Comparison of ENCODE assay signal across 24 cellular contexts in the genomic region with DNA sequence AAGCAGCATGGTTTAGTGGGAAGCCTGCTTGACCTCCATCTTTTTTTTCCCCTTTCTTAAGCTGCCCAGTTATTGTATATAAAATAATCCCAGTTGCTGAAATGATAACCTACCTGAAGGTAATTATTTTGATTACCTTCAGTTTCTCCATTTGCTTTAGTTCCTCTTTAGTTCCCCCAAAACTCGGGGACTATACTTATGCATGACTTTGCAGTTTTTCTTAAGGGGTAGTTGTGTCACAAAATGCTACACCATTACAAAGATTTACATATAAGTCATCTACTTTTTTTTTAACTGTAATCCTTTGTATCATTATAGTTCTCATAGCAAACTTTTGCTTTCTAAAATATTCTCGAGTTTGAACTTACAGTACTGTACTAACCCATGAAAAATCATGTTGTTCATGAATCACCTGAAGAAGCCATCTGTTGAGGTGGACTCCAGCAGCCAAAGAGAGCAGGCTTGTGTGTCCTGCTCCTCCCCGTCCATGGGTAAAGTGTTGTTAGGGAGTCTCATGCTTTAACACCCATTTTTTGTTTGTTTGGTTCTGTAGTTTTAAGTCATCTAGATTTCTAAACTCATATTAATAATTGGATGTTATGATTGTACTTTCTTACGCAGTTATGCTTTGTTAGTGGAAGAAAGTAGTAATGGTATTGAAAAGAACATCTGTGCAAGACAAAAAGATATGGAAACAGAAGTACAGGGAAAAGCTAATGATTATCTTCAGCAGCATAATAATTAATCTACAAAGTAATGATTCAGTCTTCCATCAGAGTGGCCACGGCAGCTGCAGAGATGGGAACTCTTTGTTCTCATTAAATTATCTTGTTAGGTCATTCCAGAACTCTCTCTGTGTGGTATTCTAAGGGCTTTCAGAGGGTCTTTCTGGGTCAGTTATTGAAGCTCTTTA.
"Had no signal": no experiment of that assay in that cellular context is flagged by ENCODE, and none has a peak within 500 bp of the region (broad histone marks: within the 10 kb centered on the region; RNA-seq: fewer than 3 reads in every experiment).

No MANE protein-coding gene starts in this region.

- H3K27ac ChIP-seq: adrenal gland, ascending aorta, lower lobe of right lung, neural progenitor cell, tibial artery had no signal

- H3K4me3 Mint-ChIP-seq: activated naive CD8-positive, alpha-beta T cell; activated T-cell treated with anti-CD3 and anti-CD28 coated beads, Interleukin-2, amount 50 U/mL, for 4 hours; naive B cell; neural progenitor cell; stimulated activated naive CD8-positive, alpha-beta T cell treated with anti-CD3 and anti-CD28 coated beads, Interleukin-15, Interleukin-2, amounts not matched to agents 100 ng/mL and 50 ng/mL, for 24 hours; T-cell; T-helper 2 cell treated with Interferon-gamma antibody and Interleukin-4, amounts not matched to agents 5 μg/mL and 100 μg/mL, for 36 hours had no signal

- H3K9me3 Mint-ChIP-seq: activated T-cell treated with anti-CD3 and anti-CD28 coated beads, Interleukin-2, amount 50 U/mL, for 4 hours; activated T-helper 2 cell treated with anti-CD3 and anti-CD28 coated beads, Interferon-gamma antibody, Interleukin-2, Interleukin-4, amounts not matched to agents 10 μg/mL and 5 μg/mL and 100 μg/mL, durations not matched to agents 14 hours and 24 hours and 36 hours; naive B cell; neural progenitor cell; stimulated activated naive CD8-positive, alpha-beta T cell treated with anti-CD3 and anti-CD28 coated beads, Interleukin-15, Interleukin-2, amounts not matched to agents 100 ng/mL and 50 ng/mL, for 24 hours; T-cell; T-helper 2 cell treated with Interferon-gamma antibody and Interleukin-4, amounts not matched to agents 5 μg/mL and 100 μg/mL, for 36 hours had no signal

- H3K27me3 Mint-ChIP-seq: activated naive CD8-positive, alpha-beta T cell; naive B cell; stimulated activated naive CD8-positive, alpha-beta T cell treated with anti-CD3 and anti-CD28 coated beads, Interleukin-15, Interleukin-2, amounts not matched to agents 100 ng/mL and 50 ng/mL, for 24 hours; T-cell had no signal

- H3K4me3 ChIP-seq: adrenal gland, ascending aorta, lower lobe of right lung, neural progenitor cell, tibial artery had no signal

- ATAC-seq: activated T-cell treated with anti-CD3 and anti-CD28 coated beads, Interleukin-2, amount 50 U/mL, for 4 hours; esophagus mucosa; lower lobe of right lung; T-cell had no signal

- H3K27me3 ChIP-seq: adrenal gland, ascending aorta, neural progenitor cell, tibial artery had no signal

- H3K27ac Mint-ChIP-seq: activated naive CD8-positive, alpha-beta T cell; activated T-helper 2 cell treated with anti-CD3 and anti-CD28 coated beads, Interferon-gamma antibody, Interleukin-2, Interleukin-4, amounts not matched to agents 10 μg/mL and 5 μg/mL and 100 μg/mL, durations not matched to agents 14 hours and 24 hours and 36 hours; neural progenitor cell; stimulated activated naive CD8-positive, alpha-beta T cell treated with anti-CD3 and anti-CD28 coated beads, Interleukin-15, Interleukin-2, amounts not matched to agents 100 ng/mL and 50 ng/mL, for 24 hours; T-cell; T-helper 2 cell treated with Interferon-gamma antibody and Interleukin-4, amounts not matched to agents 5 μg/mL and 100 μg/mL, for 36 hours had no signal

- DNase-seq: activated CD4-positive, alpha-beta T cell treated with anti-CD3 and anti-CD28 coated beads for 1 hour; activated CD4-positive, alpha-beta T cell treated with anti-CD3 and anti-CD28 coated beads, Interleukin-2, amount 50 U/mL, for 1 hour; activated CD8-positive, alpha-beta memory T cell treated with anti-CD3 and anti-CD28 coated beads, Interleukin-2, amount 50 U/mL, for 48 hours; activated naive CD4-positive, alpha-beta T cell; activated T-cell treated with anti-CD3 and anti-CD28 coated beads, Interleukin-2, amount 50 U/mL, for 4 hours; adrenal gland; central memory CD4-positive, alpha-beta T cell; dermis blood vessel endothelial cell; effector memory CD4-positive, alpha-beta T cell; foreskin melanocyte; glutamatergic neuron; hypothalamus; lower lobe of right lung; naive B cell; stimulated activated CD4-positive, alpha-beta T cell treated with anti-CD3 and anti-CD28 coated beads, Interleukin-1b, Interleukin-23, amount 100 ng/mL, for 48 hours; T-cell; tibial artery had no signal
